ENCODE assay signal across 1 cellular context in genomic region chr7:100836812-100837098, GRCh38.
TF ChIP-seq lines count a peak whose summit lies in the region.

No MANE protein-coding gene starts in this region.

TF ChIP-seq in HCT116, 20 proteins besides CTCF, POLR2A, EP300 and RAD21:
- TF ChIP-seq EGR1 (IDR thresholded peaks at IDR 0.05; ENCODE audit: low read depth) = no peak
- TF ChIP-seq EZH2 (IDR thresholded peaks at IDR 0.05) = no peak
- TF ChIP-seq SRF (IDR thresholded peaks at IDR 0.05; ENCODE audit: low read depth) = no peak
- TF ChIP-seq SP1 (IDR thresholded peaks at IDR 0.05; ENCODE audit: low read depth) = no peak
- no peak for TF ChIP-seq CBX3 (IDR thresholded peaks at IDR 0.05; ENCODE audit: low read depth)
- TF ChIP-seq ZFX (IDR thresholded peaks at IDR 0.05) = no peak
- no peak for TF ChIP-seq FOSL1 (IDR thresholded peaks at IDR 0.05; ENCODE audit: low read depth)
- TF ChIP-seq ZNF274 (IDR thresholded peaks at IDR 0.05; ENCODE audit: low read depth, low read length) = no peak
- TF ChIP-seq ZBTB33 (IDR thresholded peaks at IDR 0.05; ENCODE audit: extremely low read depth, insufficient replicate concordance, low read length) = no peak
- TF ChIP-seq YY1 (IDR thresholded peaks at IDR 0.05; ENCODE audit: extremely low read depth, insufficient replicate concordance, low read depth, low read length) = no peak
- no peak for TF ChIP-seq EZH2phosphoT487 (IDR thresholded peaks at IDR 0.05; ENCODE audit: borderline replicate concordance)
